ENCODE assay signal across 27 cellular contexts in the genomic region with DNA sequence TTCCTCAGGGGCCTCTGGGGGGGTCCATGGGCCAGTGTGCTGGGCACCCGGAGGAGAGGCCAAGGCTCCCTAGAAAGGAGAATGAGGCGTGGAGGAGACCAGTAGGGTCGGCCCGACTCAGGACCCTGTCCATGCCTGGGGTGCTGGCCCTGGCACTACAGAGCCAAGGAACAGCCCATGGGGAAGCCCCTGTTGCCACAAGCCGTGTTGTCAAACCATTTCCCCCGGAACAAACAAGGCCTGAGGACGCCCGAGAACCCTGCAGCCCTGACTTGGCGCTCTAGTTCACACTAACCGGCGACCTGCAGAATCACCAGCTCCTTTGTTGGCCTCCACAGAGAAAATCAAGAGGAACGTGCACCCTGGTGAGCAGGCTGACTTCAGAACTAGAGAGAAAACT. TPM values are rescaled to one million over a fixed set of nuclear protein-coding genes. Genes with fewer than 3 reads are reported as not detected.
DNase-seq lines count a peak whose midpoint lies in the region; ATAC-seq and TF ChIP-seq lines count a peak whose summit lies in the region.
"Had no signal": no experiment of that assay in that cellular context is flagged by ENCODE, and none has a peak within 500 bp of the region (broad histone marks: within the 10 kb centered on the region; RNA-seq: fewer than 3 reads in every experiment).

No MANE protein-coding gene starts in this region.

- H3K36me3 ChIP-seq in CD8-positive, alpha-beta T cell (ENCODE audit: insufficient read depth, low read length): no peaks in the 10 kb centered on the region
- no peaks in the 10 kb centered on the region for H3K36me3 ChIP-seq in naive thymus-derived CD4-positive, alpha-beta T cell (ENCODE audit: control insufficient read depth in 2 of 3, insufficient read depth in 3 of 3, low read length in 3 of 3)
- H3K36me3 ChIP-seq in brain microvascular endothelial cell (replicated peaks): no peaks in the 10 kb centered on the region
- H3K36me3 ChIP-seq: esophagus squamous epithelium, gastroesophageal sphincter, spleen, upper lobe of right lung had no signal

- no peak overlapping the region for H3K4me3 ChIP-seq in CD8-positive, alpha-beta T cell (ENCODE audit: low read depth, low read length)
- no peak overlapping the region for H3K4me3 ChIP-seq in naive thymus-derived CD4-positive, alpha-beta T cell (ENCODE audit: low read length)
- no peak overlapping the region for H3K4me3 ChIP-seq in brain microvascular endothelial cell (ENCODE audit: low read depth, low read length)
- H3K4me3 ChIP-seq: esophagus squamous epithelium, gastroesophageal sphincter, mucosa of descending colon, upper lobe of right lung had no signal

- H3K36me3 Mint-ChIP-seq in CD8-positive, alpha-beta T cell: no peaks in the 10 kb centered on the region
- H3K36me3 Mint-ChIP-seq in naive thymus-derived CD4-positive, alpha-beta T cell: peaks cover 0 to 10% (median 1%) of the 10 kb centered on the region in 5 donors
- H3K36me3 Mint-ChIP-seq: brain; CD4-positive, alpha-beta memory T cell had no signal

- ATAC-seq in CD8-positive, alpha-beta T cell: peak; percentile 39
- peak; percentile 45 for ATAC-seq in naive thymus-derived CD4-positive, alpha-beta T cell
- ATAC-seq in HG03521 (IDR thresholded peaks at IDR 0.05; ENCODE audit: unreplicated experiment): no peak
- ATAC-seq: activated CD4-positive, alpha-beta T cell treated with anti-CD3 and anti-CD28 coated beads for 36 hours; gastroesophageal sphincter; upper lobe of right lung had no signal

- H3K27me3 Mint-ChIP-seq in CD8-positive, alpha-beta T cell (ENCODE audit: low read depth): peaks cover 26% of the 10 kb centered on the region
- H3K27me3 Mint-ChIP-seq in naive thymus-derived CD4-positive, alpha-beta T cell: peaks cover 26 to 52% (median 27%) of the 10 kb centered on the region in 5 donors

- no peaks in the 10 kb centered on the region for H3K27me3 ChIP-seq in CD8-positive, alpha-beta T cell (ENCODE audit: insufficient read depth, low read length)
- H3K27me3 ChIP-seq in naive thymus-derived CD4-positive, alpha-beta T cell (ENCODE audit: control insufficient read depth in 2 of 2, insufficient read depth in 2 of 2, low read length in 2 of 2): no peaks in the 10 kb centered on the region
- H3K27me3 ChIP-seq in brain microvascular endothelial cell (replicated peaks): peaks cover 30% of the 10 kb centered on the region

- peak in 3 of 7 experiments; percentile 23 to 71 (median 34) for DNase-seq in CD8-positive, alpha-beta T cell
- no peak for DNase-seq in naive thymus-derived CD4-positive, alpha-beta T cell
- DNase-seq in stimulated activated CD4-positive, alpha-beta T cell treated with anti-CD3 and anti-CD28 coated beads, Interleukin-2, amount 100 ng/mL, for 24 hours: no peak
- no peak for DNase-seq in brain microvascular endothelial cell
- DNase-seq: activated CD4-positive, alpha-beta T cell treated with anti-CD3 and anti-CD28 coated beads for 36 hours; CD4-positive, alpha-beta memory T cell; esophagus squamous epithelium; GDM1; H9; hypothalamus; islet precursor cell; mucosa of descending colon; NCI-H187 treated with DMSO at 0.1 percent for 48 hours; nucleus accumbens; retina; SHP77; spleen; stimulated activated CD4-positive, alpha-beta T cell treated with anti-CD3 and anti-CD28 coated beads, Interleukin-4, amount 100 ng/mL, for 24 hours; upper lobe of right lung had no signal

- peak overlapping the region; percentile 72 for H3K27ac ChIP-seq in 22Rv1
- no peak overlapping the region for H3K27ac ChIP-seq in CD8-positive, alpha-beta T cell (ENCODE audit: low read depth, low read length)
- peak overlapping the region; percentile 90 for H3K27ac ChIP-seq in VCaP
- no peak overlapping the region for H3K27ac ChIP-seq in naive thymus-derived CD4-positive, alpha-beta T cell (ENCODE audit: low read depth, low read length)
- no peak overlapping the region for H3K27ac ChIP-seq in brain microvascular endothelial cell
- H3K27ac ChIP-seq: gastroesophageal sphincter, KMS-11, upper lobe of right lung had no signal

- peaks cover 45% of the 10 kb centered on the region for H3K4me1 ChIP-seq in CD8-positive, alpha-beta T cell (ENCODE audit: insufficient read depth, low read length)
- H3K4me1 ChIP-seq in naive thymus-derived CD4-positive, alpha-beta T cell (ENCODE audit: control insufficient read depth in 2 of 2, insufficient read depth in 2 of 2, low read length in 2 of 2): peaks cover 0 to 11% of the 10 kb centered on the region in 2 donors
- H3K4me1 ChIP-seq: upper lobe of right lung had no signal

- intact Hi-C loops in CD8-positive, alpha-beta T cell (cut with DNase I, micrococcal nuclease): no loop called here
- intact Hi-C loops in naive thymus-derived CD4-positive, alpha-beta T cell (cut with micrococcal nuclease): no loop called here

- POLR2A ChIA-PET in CD8-positive, alpha-beta T cell (lab: Charles Lee): no interaction called here
- POLR2A ChIA-PET in naive thymus-derived CD4-positive, alpha-beta T cell (lab: Charles Lee): no interaction called here

- peaks cover 35% of the 10 kb centered on the region for H3K4me1 Mint-ChIP-seq in CD8-positive, alpha-beta T cell (ENCODE audit: low read depth)
- peaks cover 0 to 15% (median 6%) of the 10 kb centered on the region in 7 donors for H3K4me1 Mint-ChIP-seq in naive thymus-derived CD4-positive, alpha-beta T cell

- peak overlapping the region; percentile 70 for H3K27ac Mint-ChIP-seq in CD8-positive, alpha-beta T cell
- H3K27ac Mint-ChIP-seq in naive thymus-derived CD4-positive, alpha-beta T cell: no peak overlapping the region
- H3K27ac Mint-ChIP-seq: activated CD4-positive, alpha-beta T cell treated with anti-CD3 and anti-CD28 coated beads for 36 hours; CD4-positive, alpha-beta memory T cell; H9 had no signal

- peak overlapping the region; percentile 44 for H3K4me3 Mint-ChIP-seq in CD8-positive, alpha-beta T cell
- no peak overlapping the region for H3K4me3 Mint-ChIP-seq in naive thymus-derived CD4-positive, alpha-beta T cell
- H3K4me3 Mint-ChIP-seq: activated CD4-positive, alpha-beta T cell treated with anti-CD3 and anti-CD28 coated beads for 36 hours had no signal

- TF ChIP-seq CTCF in 22Rv1 (IDR thresholded peaks at IDR 0.05) (no peak), VCaP (conservative IDR thresholded peaks at IDR 0.05) (no peak), brain microvascular endothelial cell (IDR thresholded peaks at IDR 0.05; ENCODE audit: low read depth, low read length, missing control alignments) (no peak)
- TF ChIP-seq CTCF in CD8-positive, alpha-beta T cell (IDR thresholded peaks at IDR 0.05): no peak

- in situ Hi-C loops in brain microvascular endothelial cell (cut with HindIII; ENCODE audit: low pct_ligation_motif_present, low sequenced_read_pairs): loop anchor here (25.0 kb wide), 1 partner anchor 216 kb away; no protein-coding TSS in a partner anchor

- no peaks in the 10 kb centered on the region for H3K9me3 Mint-ChIP-seq in CD8-positive, alpha-beta T cell
- H3K9me3 Mint-ChIP-seq in naive thymus-derived CD4-positive, alpha-beta T cell: peaks cover 0 to 14% (median 8%) of the 10 kb centered on the region in 11 donors

- CTCF ChIA-PET in CD8-positive, alpha-beta T cell (lab: Charles Lee): interaction anchor here (1.2 to 1.5 kb wide), 3 partner anchors 13 to 230 kb away, joined by 3 to 6 read pairs (median 5); no protein-coding TSS in a partner anchor
- CTCF ChIA-PET in naive thymus-derived CD4-positive, alpha-beta T cell (lab: Charles Lee): no interaction called here

- no peaks in the 10 kb centered on the region for H3K9me3 ChIP-seq in CD8-positive, alpha-beta T cell (ENCODE audit: low read length)
- H3K9me3 ChIP-seq in naive thymus-derived CD4-positive, alpha-beta T cell (ENCODE audit: control insufficient read depth in 2 of 3, low read length in 3 of 3): no peaks in the 10 kb centered on the region
- H3K9me3 ChIP-seq: mucosa of descending colon, upper lobe of right lung had no signal

RNA-seq across cellular contexts. Expression of a gene that starts 41.6 kb away (rescaled TPM):
- total RNA-seq in CD8-positive, alpha-beta T cell: 10 to 100 TPM; 49.0 to 54.2 TPM
- 100 to 1,000 TPM in 1 of 5 experiments, 10 to 100 TPM in 4; 45.3 to 101 (median 64.5) TPM for total RNA-seq in naive thymus-derived CD4-positive, alpha-beta T cell
- 10 to 100 TPM in 1 of 2 donors, 1 to 10 TPM in 1; 6.4 to 30.5 TPM for polyA plus RNA-seq in naive thymus-derived CD4-positive, alpha-beta T cell

RNA-seq across cellular contexts. Expression of a gene that starts 48.0 kb away (rescaled TPM):
- total RNA-seq in CD8-positive, alpha-beta T cell: not detected
- not detected for total RNA-seq in naive thymus-derived CD4-positive, alpha-beta T cell
- polyA plus RNA-seq in naive thymus-derived CD4-positive, alpha-beta T cell: not detected
- total RNA-seq: activated CD4-positive, alpha-beta T cell treated with anti-CD3 and anti-CD28 coated beads for 36 hours; CD4-positive, alpha-beta memory T cell; esophagus squamous epithelium; gastroesophageal sphincter; H9; lower leg skin; OCI-LY7; upper lobe of right lung had no signal
- polyA plus RNA-seq: CD4-positive, alpha-beta memory T cell had no signal

Comparison
In these comparisons a context has a peak if more than half of its experiments do, and no peak if none do; other contexts are left out.
1. H3K27ac ChIP-seq: peak in 22Rv1 (single experiment) and VCaP (single experiment); none in CD8-positive, alpha-beta T cell (single experiment), naive thymus-derived CD4-positive, alpha-beta T cell (single experiment) and brain microvascular endothelial cell (single experiment).